8 cellular contexts compared by ENCODE assay signal in the genomic region with DNA sequence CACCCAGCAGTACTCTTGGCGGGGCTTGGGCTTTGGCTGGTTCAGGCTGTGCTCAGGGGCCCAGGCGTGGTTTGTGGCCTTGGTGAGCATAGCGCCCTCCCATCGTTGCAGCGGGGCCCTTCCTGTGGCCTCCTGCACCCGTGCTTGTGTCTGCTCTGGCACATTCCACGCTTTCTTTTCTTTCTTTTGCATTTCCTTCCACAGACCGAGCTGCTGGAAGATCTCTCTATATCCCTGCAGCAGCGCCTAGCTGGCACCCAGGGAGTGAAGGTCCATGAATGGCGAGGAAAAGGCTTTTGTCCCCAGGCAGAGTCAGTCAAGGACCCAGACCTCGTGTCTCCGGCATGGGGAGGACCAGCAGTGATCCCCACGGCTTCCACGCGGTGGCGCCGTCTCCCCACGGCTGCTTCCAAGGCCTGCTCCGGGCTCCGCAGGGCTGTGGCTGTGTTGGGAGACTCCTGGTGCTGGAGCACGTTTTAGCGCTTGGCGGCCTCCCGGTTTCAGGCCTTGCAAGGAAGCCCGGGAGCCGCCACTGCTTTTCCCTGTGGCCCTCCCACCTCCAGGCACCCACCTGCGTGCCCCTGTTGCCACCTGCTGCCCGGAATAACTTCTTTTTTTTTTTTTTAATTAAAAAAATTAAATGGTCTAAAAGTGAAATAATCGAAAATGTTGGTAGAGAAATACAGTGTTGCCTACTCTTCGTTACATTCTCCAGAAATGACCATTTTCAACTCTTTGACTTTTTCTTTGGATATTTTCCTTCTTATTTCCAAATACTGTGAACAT. TPM values are rescaled to one million over a fixed set of nuclear protein-coding genes. Genes with fewer than 3 reads are reported as not detected.
A peak's percentile ranks its signal among the peaks of the same experiment; 100 is the strongest.
DNase-seq lines count a peak whose midpoint lies in the region; ATAC-seq and FAIRE-seq lines count a peak whose summit lies in the region.

No MANE protein-coding gene starts in this region.

- H4K91ac ChIP-seq in neuronal stem cell (ENCODE audit: low read depth, low read length, poor library complexity): no peak overlapping the region

- no peak overlapping the region for H3K4ac ChIP-seq in neuronal stem cell (ENCODE audit: low read length)

- H2AFZ ChIP-seq in neuronal stem cell (ENCODE audit: low read length): peak overlapping the region; percentile 78

- peak overlapping the region; percentile 20 for H3K27ac Mint-ChIP-seq in activated T-helper 1 cell treated with anti-CD3 and anti-CD28 coated beads, Interleukin-12 subunit alpha, Interleukin-12 subunit beta, Interleukin-2, Interleukin-4 antibody, amounts not matched to agents 30 ng/mL and 10 ng/mL and 1 ng/mL, durations not matched to agents 14 hours and 24 hours and 36 hours

- peaks cover 20% of the 10 kb centered on the region for H3K4me1 Mint-ChIP-seq in activated T-helper 1 cell treated with anti-CD3 and anti-CD28 coated beads, Interleukin-12 subunit alpha, Interleukin-12 subunit beta, Interleukin-2, Interleukin-4 antibody, amounts not matched to agents 30 ng/mL and 10 ng/mL and 1 ng/mL, durations not matched to agents 14 hours and 24 hours and 36 hours (ENCODE audit: low read depth)

- no peak overlapping the region for H2BK5ac ChIP-seq in neuronal stem cell (ENCODE audit: low read length)

- peak overlapping the region; percentile 44 for H4K8ac ChIP-seq in neuronal stem cell (ENCODE audit: low read depth, low read length)

- no peaks in the 10 kb centered on the region for H3K36me3 ChIP-seq in neuronal stem cell (replicated peaks in 1 of 2; ENCODE audit: control insufficient read depth in 2 of 2, insufficient read depth in 2 of 2, low read length in 2 of 2)

- no peak for FAIRE-seq in RCC 7860 (lab: Jason Lieb, UNC)

- H3K27me3 Mint-ChIP-seq in activated T-helper 1 cell treated with anti-CD3 and anti-CD28 coated beads, Interleukin-12 subunit alpha, Interleukin-12 subunit beta, Interleukin-2, Interleukin-4 antibody, amounts not matched to agents 30 ng/mL and 10 ng/mL and 1 ng/mL, durations not matched to agents 14 hours and 24 hours and 36 hours (ENCODE audit: insufficient read depth): peaks cover 1% of the 10 kb centered on the region

- ATAC-seq in GM19324 (IDR thresholded peaks at IDR 0.05; ENCODE audit: low FRiP score, unreplicated experiment) (peak; percentile 52), HG03521 (IDR thresholded peaks at IDR 0.05; ENCODE audit: unreplicated experiment) (peak; percentile 95)

- no peaks in the 10 kb centered on the region for H3K79me1 ChIP-seq in neuronal stem cell (ENCODE audit: low read depth, low read length)

- H3K27ac ChIP-seq in neuronal stem cell (replicated peaks; ENCODE audit: low read length): no peak overlapping the region

- no peak overlapping the region for H3K4me3 Mint-ChIP-seq in activated T-helper 1 cell treated with anti-CD3 and anti-CD28 coated beads, Interleukin-12 subunit alpha, Interleukin-12 subunit beta, Interleukin-2, Interleukin-4 antibody, amounts not matched to agents 30 ng/mL and 10 ng/mL and 1 ng/mL, durations not matched to agents 14 hours and 24 hours and 36 hours

- H3K4me3 ChIP-seq in neuronal stem cell (ENCODE audit: low read length in 2 of 2): no peak overlapping the region

- H3K27me3 ChIP-seq in neuronal stem cell (ENCODE audit: control insufficient read depth in 3 of 3, insufficient read depth in 3 of 3, low read depth in 1 of 3, low read length in 3 of 3): peaks cover 0 to 3% (median 0%) of the 10 kb centered on the region in 3 experiments

- H3K36me3 Mint-ChIP-seq in activated T-helper 1 cell treated with anti-CD3 and anti-CD28 coated beads, Interleukin-12 subunit alpha, Interleukin-12 subunit beta, Interleukin-2, Interleukin-4 antibody, amounts not matched to agents 30 ng/mL and 10 ng/mL and 1 ng/mL, durations not matched to agents 14 hours and 24 hours and 36 hours (ENCODE audit: low read depth): no peaks in the 10 kb centered on the region

- no peak overlapping the region for H3K9ac ChIP-seq in neuronal stem cell (ENCODE audit: low read depth, low read length, poor library complexity)

- H3K23ac ChIP-seq in neuronal stem cell (ENCODE audit: low read depth, low read length, poor library complexity): no peak overlapping the region

- intact Hi-C loops in activated T-helper 1 cell treated with anti-CD3 and anti-CD28 coated beads, Interleukin-12 subunit alpha, Interleukin-12 subunit beta, Interleukin-2, Interleukin-4 antibody, amounts not matched to agents 30 ng/mL and 10 ng/mL and 1 ng/mL, durations not matched to agents 14 hours and 24 hours and 36 hours (cut with micrococcal nuclease): loop anchor here (2.0 to 10.0 kb wide), 2 partner anchors 233 to 505 kb away; no protein-coding TSS in a partner anchor

- H3K9me3 Mint-ChIP-seq in activated T-helper 1 cell treated with anti-CD3 and anti-CD28 coated beads, Interleukin-12 subunit alpha, Interleukin-12 subunit beta, Interleukin-2, Interleukin-4 antibody, amounts not matched to agents 30 ng/mL and 10 ng/mL and 1 ng/mL, durations not matched to agents 14 hours and 24 hours and 36 hours: no peaks in the 10 kb centered on the region

- no peaks in the 10 kb centered on the region for H3K9me3 ChIP-seq in neuronal stem cell (replicated peaks in 1 of 2; ENCODE audit: control insufficient read depth in 2 of 2, insufficient read depth in 1 of 2, low read depth in 1 of 2, low read length in 2 of 2)

- H3K18ac ChIP-seq in neuronal stem cell (ENCODE audit: low read length): peak overlapping the region; percentile 55

- H3K14ac ChIP-seq in neuronal stem cell (ENCODE audit: low read length): no peak overlapping the region

- no CpG with 5 or more reads among the region's 30 CpGs for WGBS in neuronal stem cell (ENCODE audit: extremely low coverage in 2 of 2, insufficient read length in 2 of 2, insufficient replicate concordance in 1 of 2), 2 donors

- no peaks in the 10 kb centered on the region for H3K4me1 ChIP-seq in neuronal stem cell (ENCODE audit: control insufficient read depth in 2 of 2, insufficient read depth in 1 of 2, low read depth in 1 of 2, low read length in 2 of 2)

- no peak overlapping the region for H2BK12ac ChIP-seq in neuronal stem cell (ENCODE audit: low read length)

- DNase-seq in AG20443 (ENCODE audit: low spot score) (peak; percentile 92), RCC 7860 (ENCODE audit: low spot score) (peak; percentile 24), fibroblast of the conjunctiva (ENCODE audit: low read depth) (peak; percentile 26), neuronal stem cell (ENCODE audit: low spot score) (peak; percentile 77), stromal cell of bone marrow (ENCODE audit: low read depth) (peak; percentile 12)
- peak; percentile 69 for DNase-seq in activated T-helper 1 cell treated with anti-CD3 and anti-CD28 coated beads, Interleukin-12 subunit alpha, Interleukin-12 subunit beta, Interleukin-2, Interleukin-4 antibody, amounts not matched to agents 30 ng/mL and 10 ng/mL and 1 ng/mL, durations not matched to agents 14 hours and 24 hours and 36 hours (ENCODE audit: low spot score)

- H3K4me2 ChIP-seq in neuronal stem cell (ENCODE audit: insufficient read depth, low read length, poor library complexity, severe bottlenecking): no peak overlapping the region

- H2BK15ac ChIP-seq in neuronal stem cell (ENCODE audit: low read length): no peak overlapping the region

- peak overlapping the region; percentile 51 for H2AK5ac ChIP-seq in neuronal stem cell (ENCODE audit: low read depth, low read length)

- H2BK120ac ChIP-seq in neuronal stem cell (ENCODE audit: low read depth, low read length): no peak overlapping the region

RNA-seq across cellular contexts. Expression of gene GLB1L2, which starts 28.5 kb away (rescaled TPM):
- total RNA-seq in activated T-helper 1 cell treated with anti-CD3 and anti-CD28 coated beads, Interleukin-12 subunit alpha, Interleukin-12 subunit beta, Interleukin-2, Interleukin-4 antibody, amounts not matched to agents 30 ng/mL and 10 ng/mL and 1 ng/mL, durations not matched to agents 14 hours and 24 hours and 36 hours: 8.9 and 11.5 TPM in 2 replicates
- 7.7 TPM for polyA plus RNA-seq in neuronal stem cell (2013, experiment 1 of 2)
- polyA plus RNA-seq in neuronal stem cell (2013, experiment 2 of 2): 7.7 TPM

RNA-seq across cellular contexts. Expression of gene B3GAT1, which starts 51.8 kb away (rescaled TPM):
- 0.13 and 0.39 TPM in 2 replicates for total RNA-seq in activated T-helper 1 cell treated with anti-CD3 and anti-CD28 coated beads, Interleukin-12 subunit alpha, Interleukin-12 subunit beta, Interleukin-2, Interleukin-4 antibody, amounts not matched to agents 30 ng/mL and 10 ng/mL and 1 ng/mL, durations not matched to agents 14 hours and 24 hours and 36 hours
- 27.4 TPM for polyA plus RNA-seq in neuronal stem cell (2013, experiment 1 of 2)
- 27.2 TPM for polyA plus RNA-seq in neuronal stem cell (2013, experiment 2 of 2)

Comparison
In these comparisons a context has a peak if more than half of its experiments do, and no peak if none do; other contexts are left out.
1. DNase-seq: peak in every context shown above with its lines; median percentile 92 in AG20443; 77 in neuronal stem cell; 69 in activated T-helper 1 cell treated with anti-CD3 and anti-CD28 coated beads, Interleukin-12 subunit alpha, Interleukin-12 subunit beta, Interleukin-2, Interleukin-4 antibody, amounts not matched to agents 30 ng/mL and 10 ng/mL and 1 ng/mL, durations not matched to agents 14 hours and 24 hours and 36 hours; 26 in fibroblast of the conjunctiva; 24 in RCC 7860; 12 in stromal cell of bone marrow.